In genomic region chr16:71288890-71289731, GRCh38 we compare ENCODE assay signal across 1 cellular context.
A peak's percentile ranks its signal among the peaks of the same experiment; 100 is the strongest.
TF ChIP-seq lines count a peak whose summit lies in the region.

CMTR2 (minus strand) TSS chr16:71289402; CDS start chr16:71285920, 3,482 bp downstream.

TF ChIP-seq in GM12878, 131 proteins besides CTCF, POLR2A, EP300 and RAD21 (continued from another document):
- TF ChIP-seq TARDBP (IDR thresholded peaks at IDR 0.05; ENCODE audit: borderline replicate concordance) (peak; percentile 25; the same call in 1 of the 2 replicates), HDGF (IDR thresholded peaks at IDR 0.05) (peak; percentile 75; the same call in 1 of the 2 replicates), PML (IDR thresholded peaks at IDR 0.05; ENCODE audit: low read length) (peak; percentile 69), HCFC1 (IDR thresholded peaks at IDR 0.05; ENCODE audit: low read length) (0 out of 2 replicates have a peak, but pooled peaks have one; percentile 48), EGR1 (IDR thresholded peaks at IDR 0.05; ENCODE audit: borderline replicate concordance in 1 of 2, low read depth in 2 of 2, low read length in 2 of 2) (peak in 1 of 2 experiments; percentile 84; a peak in 2 of 3 replicates), PAX5 (IDR thresholded peaks at IDR 0.05; ENCODE audit: borderline replicate concordance, low read depth, low read length) (peak; percentile 6; the same call in 1 of the 2 replicates), PKNOX1 (IDR thresholded peaks at IDR 0.05) (no peak; the same call in 1 of the 2 replicates), ZNF687 (IDR thresholded peaks at IDR 0.05) (peak; percentile 95), POU2F2 (IDR thresholded peaks at IDR 0.05; ENCODE audit: borderline replicate concordance, low read depth, low read length) (peak; percentile 32; the same call in 1 of the 3 replicates)
